In genomic region chr15:81323944-81324881, GRCh38 we compare ENCODE assay signal across 8 cellular contexts. TPM values are rescaled to one million over a fixed set of nuclear protein-coding genes. Genes with fewer than 3 reads are reported as not detected.
DNase-seq lines count a peak whose midpoint lies in the region; TF ChIP-seq lines count a peak whose summit lies in the region.

A gene with protein sequence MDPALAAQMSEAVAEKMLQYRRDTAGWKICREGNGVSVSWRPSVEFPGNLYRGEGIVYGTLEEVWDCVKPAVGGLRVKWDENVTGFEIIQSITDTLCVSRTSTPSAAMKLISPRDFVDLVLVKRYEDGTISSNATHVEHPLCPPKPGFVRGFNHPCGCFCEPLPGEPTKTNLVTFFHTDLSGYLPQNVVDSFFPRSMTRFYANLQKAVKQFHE (minus strand): TSS chr15:81324141. CDS start chr15:81324099, 42 bp downstream.

- H4K20me1 ChIP-seq in MM.1S (ENCODE audit: insufficient read depth, low read length) = no peaks in the 10 kb centered on the region

- H3K4me2 ChIP-seq in MM.1S (ENCODE audit: low read depth, low read length) = peak within 1 kb of the TSS; percentile 91

- H3K36me3 ChIP-seq in MM.1S (replicated peaks; ENCODE audit: insufficient read depth, low read length) (peaks cover 25% of the 10 kb centered on the region), neuron (ENCODE audit: insufficient read depth, low read length) (no peaks in the 10 kb centered on the region)

- peaks cover 86% of the 10 kb centered on the region for H3K79me2 ChIP-seq in MM.1S (ENCODE audit: low read length)

- H3K9ac ChIP-seq in MM.1S (ENCODE audit: low read length) = peak within 1 kb of the TSS; percentile 93

- DNase-seq in G401 (ENCODE audit: low spot score) (peak; percentile 99), HCEC 1CT (peak; percentile 98), MM.1S (peak; percentile 99), SIG-M5 (lab: John Stamatoyannopoulos, UW) (peak; percentile 50), foreskin melanocyte (peak; percentile 92), stromal cell of bone marrow (ENCODE audit: low read depth) (peak; percentile 96)
- peak; percentile 93 for DNase-seq in activated gamma-delta T cell treated with anti-CD3 and anti-CD28 coated beads, Interleukin-2, amount 50 U/mL, for 16 hours (ENCODE audit: low read depth)

- no peaks in the 10 kb centered on the region for H3K27me3 ChIP-seq in MM.1S (replicated peaks; ENCODE audit: insufficient read depth, low read length)
- H3K27me3 ChIP-seq in neuron (ENCODE audit: insufficient read depth, low read length) = peaks cover 5% of the 10 kb centered on the region

- H3K9me3 ChIP-seq in MM.1S (replicated peaks; ENCODE audit: insufficient read depth, low read length) = no peaks in the 10 kb centered on the region
- H3K9me3 ChIP-seq in neuron (ENCODE audit: low read length) = no peaks in the 10 kb centered on the region

- H3K27ac ChIP-seq in MM.1S (ENCODE audit: low read length) = peak within 1 kb of the TSS; percentile 75; the same call in 1 of the 2 replicates

- H3F3A ChIP-seq in MM.1S (ENCODE audit: insufficient read depth, low read length) = peaks cover 59% of the 10 kb centered on the region

- H3K4me3 ChIP-seq in MM.1S (ENCODE audit: low read length) (peak within 1 kb of the TSS; percentile 98), neuron (ENCODE audit: low read length) (peak within 1 kb of the TSS; percentile 54)

- in situ Hi-C loops in G401 (cut with HindIII; ENCODE audit: low sequenced_read_pairs) = no loop called here

- H3K4me1 ChIP-seq in MM.1S (ENCODE audit: low read length) = peaks cover 71% of the 10 kb centered on the region
- H3K4me1 ChIP-seq in neuron (ENCODE audit: insufficient read depth, low read length) = no peaks in the 10 kb centered on the region

- H2AFZ ChIP-seq in MM.1S (ENCODE audit: low read length) (peak within 1 kb of the TSS; percentile 79), neuron (ENCODE audit: low read depth, low read length) (peak within 1 kb of the TSS; percentile 71)

- H3K9me2 ChIP-seq in MM.1S (replicated peaks; ENCODE audit: insufficient read depth, low read length) = no peaks in the 10 kb centered on the region

- no peak for TF ChIP-seq CTCF in MM.1S (IDR thresholded peaks at IDR 0.05; ENCODE audit: low read length)

RNA-seq across cellular contexts. Expression of the gene that starts here (rescaled TPM):
- not detected in 2 replicates for total RNA-seq in G401 (2014; rRNA removed; shearing (Covaris generic))

Comparison
In these comparisons a context has a peak if more than half of its experiments do, and no peak if none do; other contexts are left out.
1. Peak in every context shown above with its lines: DNase-seq, H3K4me3 ChIP-seq and H3K27ac ChIP-seq.
2. Peak in DNase-seq in G401; RNA of the gene not detected or under 1 TPM.